In the genomic region with DNA sequence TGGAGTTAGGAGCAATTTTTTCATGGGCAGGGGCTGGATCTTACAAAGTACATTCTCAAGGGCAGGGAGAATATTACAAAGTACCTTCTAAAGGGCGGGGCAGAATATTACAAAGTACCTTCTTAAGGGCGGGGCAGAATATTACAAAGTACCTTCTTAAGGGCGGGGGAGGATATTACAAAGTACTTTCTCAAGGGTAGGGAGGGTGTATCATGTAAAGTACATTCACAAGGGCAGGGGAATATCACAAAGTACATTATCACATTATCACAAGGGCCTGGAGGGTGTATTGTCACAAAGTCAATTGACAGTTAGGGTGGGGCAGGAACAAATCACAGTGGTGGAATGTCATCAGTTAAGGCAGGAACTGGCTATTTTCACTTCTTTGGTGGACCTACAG, we compare ENCODE assay signal across 13 cellular contexts. TPM values are rescaled to one million over a fixed set of nuclear protein-coding genes. Genes with fewer than 3 reads are reported as not detected.
"Had no signal": no experiment of that assay in that cellular context is flagged by ENCODE, and none has a peak within 500 bp of the region (broad histone marks: within the 10 kb centered on the region; RNA-seq: fewer than 3 reads in every experiment).

No MANE protein-coding gene starts in this region.

RNA-seq across cellular contexts. Expression of a gene that starts 56.9 kb away (rescaled TPM):
- total RNA-seq: naive thymus-derived CD4-positive, alpha-beta T cell; natural killer cell; occipital lobe; osteoblast; pulmonary artery endothelial cell; right atrium auricular region; subcutaneous adipose tissue; temporal lobe; upper lobe of right lung had no signal
- polyA plus RNA-seq: naive thymus-derived CD4-positive, alpha-beta T cell; neural cell; ovary; stomach; urinary bladder had no signal
